Comparison of ENCODE assay signal across 22 cellular contexts in genomic region chr3:21297304-21297703, GRCh38.
DNase-seq lines count a peak whose midpoint lies in the region; ATAC-seq and TF ChIP-seq lines count a peak whose summit lies in the region.
"Had no signal": no experiment of that assay in that cellular context is flagged by ENCODE, and none has a peak within 500 bp of the region (broad histone marks: within the 10 kb centered on the region; RNA-seq: fewer than 3 reads in every experiment).

No MANE protein-coding gene starts in this region.

- H3K27ac Mint-ChIP-seq in H9 (no peak overlapping the region), endodermal cell (no peak overlapping the region)
- H3K27ac Mint-ChIP-seq: CD4-positive, CD25-positive, alpha-beta regulatory T cell; CD8-positive, alpha-beta memory T cell had no signal

- DNase-seq in H9, result no peak
- no peak for DNase-seq in OCI-LY7 (ENCODE audit: low spot score)
- DNase-seq in endodermal cell, result no peak
- no peak for DNase-seq in neuronal stem cell (ENCODE audit: low spot score)
- no peak for DNase-seq in activated CD4-positive, alpha-beta T cell treated with anti-CD3 and anti-CD28 coated beads, Interleukin-2, amount 50 U/mL, for 4 hours
- DNase-seq: ACHN; BE2C; C1 segment of cervical spinal cord; CD4-positive, CD25-positive, alpha-beta regulatory T cell; CD8-positive, alpha-beta memory T cell; COR-L47; DMS 273 treated with DMSO at 0.1 percent for 48 hours; DMS79; EL; GOT3; IMR-90 had no signal

- H2BK5ac ChIP-seq in H9 (ENCODE audit: insufficient read length, low read length), result no peak overlapping the region
- no peak overlapping the region for H2BK5ac ChIP-seq in neuronal stem cell (ENCODE audit: low read length)

- H3K4me3 ChIP-seq in OCI-LY7 (ENCODE audit: low read depth, low read length, poor library complexity, severe bottlenecking) (no peak overlapping the region), endodermal cell (ENCODE audit: low read length) (no peak overlapping the region), neuronal stem cell (ENCODE audit: low read length in 2 of 2) (no peak overlapping the region)
- H3K4me3 ChIP-seq: GM12878, HAP-1, K562 had no signal

- ATAC-seq in GM21381 (IDR thresholded peaks at IDR 0.05; ENCODE audit: unreplicated experiment) (no peak), GM21737 (IDR thresholded peaks at IDR 0.05; ENCODE audit: unreplicated experiment) (no peak)
- ATAC-seq: GM12878, K562 had no signal

- H3K4me3 Mint-ChIP-seq in H9 (no peak overlapping the region), endodermal cell (no peak overlapping the region)
- H3K4me3 Mint-ChIP-seq: CD4-positive, CD25-positive, alpha-beta regulatory T cell; CD8-positive, alpha-beta memory T cell had no signal

- peaks cover 0 to 2% (median 1%) of the 10 kb centered on the region in 3 experiments; a peak in 4 of 7 replicates for H3K36me3 Mint-ChIP-seq in H9 (ENCODE audit: insufficient read depth in 1 of 3, low read depth in 3 of 3)
- peaks cover 14% of the 10 kb centered on the region for H3K36me3 Mint-ChIP-seq in endodermal cell (ENCODE audit: low read depth)
- H3K36me3 Mint-ChIP-seq: CD4-positive, CD25-positive, alpha-beta regulatory T cell had no signal

- WGBS in H9 (ENCODE audit: extremely low coverage, insufficient read length, low lambda C conversion rate), result no CpG with 5 or more reads among the region's 1 CpG
- 83% methylated on average over 1 of the region's 1 CpG; no CpG with 5 or more reads in 1 of the 2 experiments for WGBS in endodermal cell (ENCODE audit: insufficient coverage in 1 of 2, insufficient read length in 1 of 2), 2 experiments
- WGBS in neuronal stem cell (ENCODE audit: extremely low coverage in 2 of 2, insufficient read length in 2 of 2, insufficient replicate concordance in 1 of 2), 2 donors, result no CpG with 5 or more reads among the region's 1 CpG

- no peaks in the 10 kb centered on the region for H3K79me1 ChIP-seq in H9 (ENCODE audit: insufficient read depth, low read depth, low read length, poor library complexity, severe bottlenecking)
- H3K79me1 ChIP-seq in neuronal stem cell (ENCODE audit: low read depth, low read length), result no peaks in the 10 kb centered on the region

- no peak overlapping the region for H3K14ac ChIP-seq in H9 (ENCODE audit: insufficient read depth, low read length)
- no peak overlapping the region for H3K14ac ChIP-seq in neuronal stem cell (ENCODE audit: low read length)

- H2BK12ac ChIP-seq in H9 (ENCODE audit: insufficient read length, low read depth, low read length), result no peak overlapping the region
- H2BK12ac ChIP-seq in neuronal stem cell (ENCODE audit: low read length), result no peak overlapping the region

- H3K27ac ChIP-seq in H9 (ENCODE audit: insufficient read length, low read depth, low read length) (no peak overlapping the region), OCI-LY7 (ENCODE audit: low read depth, low read length, poor library complexity, severe bottlenecking) (no peak overlapping the region), endodermal cell (ENCODE audit: low read depth, low read length) (no peak overlapping the region), neuronal stem cell (replicated peaks; ENCODE audit: low read length) (no peak overlapping the region)
- H3K27ac ChIP-seq: HL-60 had no signal

- H4K20me1 ChIP-seq in H9 (ENCODE audit: control insufficient read depth, insufficient read depth, insufficient read length), result no peaks in the 10 kb centered on the region
- H4K20me1 ChIP-seq in OCI-LY7 (ENCODE audit: insufficient read depth, low read length), result no peaks in the 10 kb centered on the region

- no TSS peak for BruUV-seq in OCI-LY7 (replicated peaks; lab: Mats Ljungman, UMichigan)

- H2AK5ac ChIP-seq in H9 (ENCODE audit: insufficient read length, low read length) (no peak overlapping the region), neuronal stem cell (ENCODE audit: low read depth, low read length) (no peak overlapping the region)

- H3K9me3 ChIP-seq in H9 (ENCODE audit: control insufficient read depth, low read depth, low read length) (no peaks in the 10 kb centered on the region), OCI-LY7 (ENCODE audit: low read length) (no peaks in the 10 kb centered on the region), endodermal cell (ENCODE audit: control insufficient read depth, low read length) (peaks cover 11% of the 10 kb centered on the region), neuronal stem cell (replicated peaks in 1 of 2; ENCODE audit: control insufficient read depth in 2 of 2, insufficient read depth in 1 of 2, low read depth in 1 of 2, low read length in 2 of 2) (no peaks in the 10 kb centered on the region)
- H3K9me3 ChIP-seq: BE2C, HAP-1 had no signal

- H2BK15ac ChIP-seq in H9 (ENCODE audit: low read depth, low read length), result no peak overlapping the region
- no peak overlapping the region for H2BK15ac ChIP-seq in neuronal stem cell (ENCODE audit: low read length)

- CTCF ChIA-PET in OCI-LY7 (lab: Charles Lee; ENCODE audit: unreplicated experiment), result no interaction called here

- H3K18ac ChIP-seq in H9 (ENCODE audit: insufficient read length, low read depth, low read length) (no peak overlapping the region), neuronal stem cell (ENCODE audit: low read length) (no peak overlapping the region)

- H3K4me1 Mint-ChIP-seq in H9 (no peaks in the 10 kb centered on the region), endodermal cell (no peaks in the 10 kb centered on the region)
- H3K4me1 Mint-ChIP-seq: CD4-positive, CD25-positive, alpha-beta regulatory T cell; CD8-positive, alpha-beta memory T cell had no signal

- no peak overlapping the region for H3T11ph ChIP-seq in H9 (ENCODE audit: low read length)

- H3K9ac ChIP-seq in H9 (ENCODE audit: extremely low read depth, insufficient read length, low read length) (no peak overlapping the region), endodermal cell (ENCODE audit: extremely low read depth, low read length, poor library complexity, severe bottlenecking) (no peak overlapping the region), neuronal stem cell (ENCODE audit: low read depth, low read length, poor library complexity) (no peak overlapping the region)

- H3K4ac ChIP-seq in H9 (ENCODE audit: low read depth, low read length) (no peak overlapping the region), neuronal stem cell (ENCODE audit: low read length) (no peak overlapping the region)

- peaks cover 9 to 16% of the 10 kb centered on the region in 2 experiments; a peak in 3 of 5 replicates for H3K9me3 Mint-ChIP-seq in H9
- peaks cover 54% of the 10 kb centered on the region for H3K9me3 Mint-ChIP-seq in endodermal cell

- H2AFZ ChIP-seq in H9 (ENCODE audit: low read length) (no peak overlapping the region), OCI-LY7 (ENCODE audit: low read length) (no peak overlapping the region), neuronal stem cell (ENCODE audit: low read length) (no peak overlapping the region)

- H4K5ac ChIP-seq in H9 (ENCODE audit: insufficient read length, low read depth, low read length), result no peak overlapping the region

- no peak overlapping the region for H4K91ac ChIP-seq in H9 (ENCODE audit: insufficient read length, low read depth, low read length)
- H4K91ac ChIP-seq in neuronal stem cell (ENCODE audit: low read depth, low read length, poor library complexity), result no peak overlapping the region

- no peaks in the 10 kb centered on the region for H3K27me3 ChIP-seq in H9 (ENCODE audit: insufficient read depth, low read length)
- no peaks in the 10 kb centered on the region for H3K27me3 ChIP-seq in endodermal cell (ENCODE audit: control insufficient read depth, insufficient read depth, low read length, poor library complexity, severe bottlenecking)
- no peaks in the 10 kb centered on the region for H3K27me3 ChIP-seq in neuronal stem cell (ENCODE audit: control insufficient read depth in 3 of 3, insufficient read depth in 3 of 3, low read depth in 1 of 3, low read length in 3 of 3)
- H3K27me3 ChIP-seq: BE2C had no signal

- H3K9me2 ChIP-seq in OCI-LY7 (ENCODE audit: insufficient read depth, low read length), result no peaks in the 10 kb centered on the region

- intact Hi-C loops in OCI-LY7 (cut with micrococcal nuclease; ENCODE audit: unreplicated experiment), result no loop called here

- POLR2A ChIA-PET in OCI-LY7 (lab: Charles Lee), result no interaction called here

- H3K56ac ChIP-seq in H9 (ENCODE audit: insufficient read length, low read depth, low read length), result no peak overlapping the region

- H3K4me1 ChIP-seq in H9 (ENCODE audit: insufficient read depth, low read length), result no peaks in the 10 kb centered on the region
- no peaks in the 10 kb centered on the region for H3K4me1 ChIP-seq in OCI-LY7 (ENCODE audit: insufficient read depth, low read length, poor library complexity, severe bottlenecking)
- no peaks in the 10 kb centered on the region for H3K4me1 ChIP-seq in endodermal cell (ENCODE audit: control insufficient read depth, insufficient read depth, low read length)
- H3K4me1 ChIP-seq in neuronal stem cell (ENCODE audit: control insufficient read depth in 2 of 2, insufficient read depth in 1 of 2, low read depth in 1 of 2, low read length in 2 of 2), result no peaks in the 10 kb centered on the region
- H3K4me1 ChIP-seq: BE2C, HAP-1 had no signal

- H3K23ac ChIP-seq in H9 (ENCODE audit: insufficient read length, low read depth, low read length) (no peak overlapping the region), neuronal stem cell (ENCODE audit: low read depth, low read length, poor library complexity) (peak overlapping the region; percentile 55)

- H2BK120ac ChIP-seq in H9 (ENCODE audit: low read depth, low read length, poor library complexity, severe bottlenecking) (no peak overlapping the region), neuronal stem cell (ENCODE audit: low read depth, low read length) (no peak overlapping the region)

- H4K8ac ChIP-seq in H9 (replicated peaks; ENCODE audit: insufficient read length, low read depth, low read length) (no peak overlapping the region), neuronal stem cell (ENCODE audit: low read depth, low read length) (no peak overlapping the region)

- no peaks in the 10 kb centered on the region for H3K23me2 ChIP-seq in H9 (ENCODE audit: insufficient read length, low read depth, low read length, poor library complexity, severe bottlenecking)

- H3K4me2 ChIP-seq in H9 (ENCODE audit: insufficient read depth, insufficient read length, low read length) (no peak overlapping the region), OCI-LY7 (ENCODE audit: low read length) (no peak overlapping the region), neuronal stem cell (ENCODE audit: insufficient read depth, low read length, poor library complexity, severe bottlenecking) (no peak overlapping the region)

- TF ChIP-seq CTCF in H9 (conservative IDR thresholded peaks at IDR 0.05), result peak; percentile 46
- 0 out of 2 replicates have a peak, but pooled peaks have one; percentile 16 for TF ChIP-seq CTCF in OCI-LY7 (conservative IDR thresholded peaks at IDR 0.05; ENCODE audit: low read length)
- peak; percentile 40 for TF ChIP-seq CTCF in endodermal cell (conservative IDR thresholded peaks at IDR 0.05)

- H3K36me3 ChIP-seq in OCI-LY7 (ENCODE audit: insufficient read depth, low read length), result no peaks in the 10 kb centered on the region
- H3K36me3 ChIP-seq in endodermal cell (ENCODE audit: control insufficient read depth, insufficient read depth, low read length), result no peaks in the 10 kb centered on the region
- H3K36me3 ChIP-seq in neuronal stem cell (replicated peaks in 1 of 2; ENCODE audit: control insufficient read depth in 2 of 2, insufficient read depth in 2 of 2, low read length in 2 of 2), result no peaks in the 10 kb centered on the region
- H3K36me3 ChIP-seq: BE2C, HAP-1 had no signal

- H3K79me2 ChIP-seq in H9 (ENCODE audit: insufficient read depth, low read length), result no peaks in the 10 kb centered on the region
- H3K79me2 ChIP-seq in OCI-LY7 (ENCODE audit: insufficient read depth, low read depth, low read length), result no peaks in the 10 kb centered on the region

- no peaks in the 10 kb centered on the region for H3K27me3 Mint-ChIP-seq in H9 (ENCODE audit: low read depth)
- H3K27me3 Mint-ChIP-seq in endodermal cell (ENCODE audit: insufficient read depth), result no peaks in the 10 kb centered on the region
- H3K27me3 Mint-ChIP-seq: CD4-positive, CD25-positive, alpha-beta regulatory T cell had no signal

- no peak overlapping the region for H2BK20ac ChIP-seq in H9 (ENCODE audit: low read depth, low read length, poor library complexity, severe bottlenecking)
